ENCODE assay signal across 26 cellular contexts in the genomic region with DNA sequence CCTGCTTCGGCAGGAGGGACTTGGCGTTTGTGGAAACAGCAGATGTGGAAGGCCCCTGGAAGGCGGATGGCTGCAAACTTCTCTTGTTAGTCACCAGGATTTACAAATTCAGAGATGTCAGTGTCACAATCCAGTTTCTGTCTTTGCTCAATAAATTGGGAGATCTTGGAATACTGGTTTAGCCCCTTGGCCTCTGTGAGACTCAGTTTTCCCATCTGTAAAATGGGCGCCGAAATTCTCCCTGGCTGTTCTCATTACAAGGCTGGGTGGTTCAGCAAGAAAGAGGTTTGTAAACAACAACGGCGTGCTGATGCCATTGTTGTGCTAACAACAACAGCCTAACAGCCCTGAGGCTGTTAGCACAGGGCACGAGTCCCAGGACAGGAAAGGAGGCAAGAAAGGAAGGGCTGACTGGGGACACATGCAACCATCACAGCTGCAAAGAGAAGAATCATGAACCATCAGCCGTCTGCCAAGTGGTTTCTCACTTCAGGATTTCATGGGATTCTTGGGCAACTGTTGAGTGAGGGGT. TPM values are rescaled to one million over a fixed set of nuclear protein-coding genes. Genes with fewer than 3 reads are reported as not detected.
DNase-seq lines count a peak whose midpoint lies in the region; ATAC-seq, FAIRE-seq and TF ChIP-seq lines count a peak whose summit lies in the region.
"Had no signal": no experiment of that assay in that cellular context is flagged by ENCODE, and none has a peak within 500 bp of the region (broad histone marks: within the 10 kb centered on the region; RNA-seq: fewer than 3 reads in every experiment).

No MANE protein-coding gene starts in this region.

- H2BK12ac ChIP-seq in H9 (ENCODE audit: insufficient read length, low read depth, low read length), result no peak overlapping the region

- no peak overlapping the region for H2BK120ac ChIP-seq in H9 (ENCODE audit: low read depth, low read length, poor library complexity, severe bottlenecking)

- no peak overlapping the region for H3K27ac ChIP-seq in H9 (ENCODE audit: insufficient read length, low read depth, low read length)
- H3K27ac ChIP-seq in K562 (ENCODE audit: extremely low read depth, low read depth, low read length), result no peak overlapping the region
- H3K27ac ChIP-seq: A549; BLaER1 treated with 17β-estradiol and CSF1 and Interleukin-3, amounts not matched to agents 10 nM and 100 nM; GM23248 had no signal

- in situ Hi-C loops in K562 (cut with MboI), result no loop called here

- no peak overlapping the region for H2AK5ac ChIP-seq in H9 (ENCODE audit: insufficient read length, low read length)

- H3K27me3 ChIP-seq in H9 (ENCODE audit: insufficient read depth, low read length), result no peaks in the 10 kb centered on the region
- peaks cover 13 to 38% of the 10 kb centered on the region in 2 experiments; a peak in 4 of 5 replicates for H3K27me3 ChIP-seq in K562 (ENCODE audit: control insufficient read depth in 2 of 2, insufficient read depth in 2 of 2, low read length in 2 of 2)
- H3K27me3 ChIP-seq in iPS-15b (ENCODE audit: control insufficient read depth, insufficient read depth, low read length), result peaks cover 26% of the 10 kb centered on the region

- WGBS in H9 (ENCODE audit: extremely low coverage, insufficient read length, low lambda C conversion rate), result no CpG with 5 or more reads among the region's 9 CpGs
- 4% methylated on average over 9 of the region's 9 CpGs for WGBS in K562 (ENCODE audit: insufficient coverage, low coverage, missing lambda C conversion rate)

- H2BK20ac ChIP-seq in H9 (ENCODE audit: low read depth, low read length, poor library complexity, severe bottlenecking), result no peak overlapping the region

- no peak for FAIRE-seq in K562 (lab: Jason Lieb, UNC)
- FAIRE-seq: A549, D721Med, GM12891, GM18507, H54 had no signal

- H3T11ph ChIP-seq in H9 (ENCODE audit: low read length), result no peak overlapping the region

- intact Hi-C loops in K562 (cut with micrococcal nuclease), result no loop called here

- H3K36me3 ChIP-seq in K562 (ENCODE audit: control insufficient read depth, insufficient read depth, low read length) (no peaks in the 10 kb centered on the region), iPS-15b (ENCODE audit: control insufficient read depth, insufficient read depth, low read length) (no peaks in the 10 kb centered on the region)
- H3K36me3 ChIP-seq: BE2C; BLaER1 treated with 17β-estradiol and CSF1 and Interleukin-3, amounts not matched to agents 10 nM and 100 nM had no signal

- peaks cover 16% of the 10 kb centered on the region for H3K4me1 ChIP-seq in H9 (ENCODE audit: insufficient read depth, low read length)
- H3K4me1 ChIP-seq in K562 (replicated peaks in 1 of 2; ENCODE audit: control insufficient read depth in 2 of 2, insufficient read depth in 2 of 2, low read length in 2 of 2), result no peaks in the 10 kb centered on the region; a peak in 1 of 5 replicates
- H3K4me1 ChIP-seq in iPS-15b (ENCODE audit: control insufficient read depth, insufficient read depth, low read length), result peaks cover 30% of the 10 kb centered on the region

- H3K36me3 Mint-ChIP-seq in H9 (ENCODE audit: insufficient read depth in 1 of 3, low read depth in 3 of 3), result peaks cover 0 to 9% (median 4%) of the 10 kb centered on the region in 3 experiments; a peak in 4 of 7 replicates
- H3K36me3 Mint-ChIP-seq: CD14-positive monocyte had no signal

- TF ChIP-seq POLR2A in K562 (conservative IDR thresholded peaks at IDR 0.05), result no peak

- TF ChIP-seq CTCF in H9 (conservative IDR thresholded peaks at IDR 0.05), result no peak
- no peak for TF ChIP-seq CTCF in K562 (IDR thresholded peaks at IDR 0.05 in 2 of 3, conservative IDR thresholded peaks at IDR 0.05 in 1 of 3; ENCODE audit: insufficient read depth in 2 of 3, low read depth in 1 of 3, low read length in 3 of 3)

- peaks cover 92% of the 10 kb centered on the region for H3K27me3 Mint-ChIP-seq in H9 (ENCODE audit: low read depth)

- no peaks in the 10 kb centered on the region for H3K9me1 ChIP-seq in K562 (ENCODE audit: control insufficient read depth, insufficient read depth, low read length)

- no peak overlapping the region for H4K5ac ChIP-seq in H9 (ENCODE audit: insufficient read length, low read depth, low read length)

- H4K8ac ChIP-seq in H9 (replicated peaks; ENCODE audit: insufficient read length, low read depth, low read length), result no peak overlapping the region

- peaks cover 9% of the 10 kb centered on the region for H3K23me2 ChIP-seq in H9 (ENCODE audit: insufficient read length, low read depth, low read length, poor library complexity, severe bottlenecking)

- H3K4me2 ChIP-seq in H9 (ENCODE audit: insufficient read depth, insufficient read length, low read length), result no peak overlapping the region
- H3K4me2 ChIP-seq in K562 (ENCODE audit: insufficient read depth, low read length), result no peak overlapping the region
- H3K4me2 ChIP-seq: A549; BLaER1 treated with 17β-estradiol and CSF1 and Interleukin-3, amounts not matched to agents 10 nM and 100 nM had no signal

- no peak overlapping the region for H2BK15ac ChIP-seq in H9 (ENCODE audit: low read depth, low read length)

- peaks cover 11% of the 10 kb centered on the region for H3K79me1 ChIP-seq in H9 (ENCODE audit: insufficient read depth, low read depth, low read length, poor library complexity, severe bottlenecking)

- no peak overlapping the region for H3K4ac ChIP-seq in H9 (ENCODE audit: low read depth, low read length)

- no peak overlapping the region for H3K4me3 ChIP-seq in K562
- peak overlapping the region; percentile 22 for H3K4me3 ChIP-seq in iPS-15b (ENCODE audit: low read depth, low read length)
- H3K4me3 ChIP-seq: A549; BLaER1 treated with 17β-estradiol and CSF1 and Interleukin-3, amounts not matched to agents 10 nM and 100 nM; GM23248 had no signal

- H3K4me1 Mint-ChIP-seq in H9, result peaks cover 58 to 64% of the 10 kb centered on the region in 2 experiments
- H3K4me1 Mint-ChIP-seq: CD14-positive monocyte had no signal

- H2BK5ac ChIP-seq in H9 (ENCODE audit: insufficient read length, low read length), result no peak overlapping the region

- no peak overlapping the region for H2AFZ ChIP-seq in H9 (ENCODE audit: low read length)
- H2AFZ ChIP-seq in K562 (ENCODE audit: low read depth, low read length), result no peak overlapping the region
- H2AFZ ChIP-seq: GM23248 had no signal

- H3K23ac ChIP-seq in H9 (ENCODE audit: insufficient read length, low read depth, low read length), result no peak overlapping the region

- POLR2A ChIA-PET in K562 (lab: Yijun Ruan, JAX), result interaction anchor here (0.5 to 0.6 kb wide), 2 partner anchors 215 to 1595 kb away, joined by 4 to 5 read pairs; no protein-coding TSS in a partner anchor

- TF ChIP-seq EP300 in K562 (IDR thresholded peaks at IDR 0.05; ENCODE audit: low read length), result no peak

- no peak overlapping the region for H3K9ac ChIP-seq in H9 (ENCODE audit: extremely low read depth, insufficient read length, low read length)
- H3K9ac ChIP-seq in K562 (ENCODE audit: insufficient read depth in 1 of 2, low read depth in 2 of 2, low read length in 2 of 2), result no peak overlapping the region
- no peak overlapping the region for H3K9ac ChIP-seq in iPS-15b (ENCODE audit: low read depth, low read length)
- H3K9ac ChIP-seq: BLaER1 treated with 17β-estradiol and CSF1 and Interleukin-3, amounts not matched to agents 10 nM and 100 nM; GM23248 had no signal

- DNase-seq in ELF-1 (ENCODE audit: low read depth, low spot score), result peak; percentile 85
- DNase-seq in H9, result peak; percentile 82
- no peak for DNase-seq in K562 (ENCODE audit: extremely low read depth in 1 of 4, low spot score in 3 of 4)
- DNase-seq in cortex of kidney (lab: John Stamatoyannopoulos, UW), result no peak
- no peak for DNase-seq in NCI-H2081 treated with DMSO at 0.1 percent for 48 hours (lab: John Stamatoyannopoulos, UW)
- DNase-seq: 8988T; ACHN; AML-193; BE2C; CD4-positive, alpha-beta T cell; CD8-positive, alpha-beta memory T cell; DMS 273 treated with DMSO at 0.1 percent for 48 hours; DMS79; EL; GF-D8; GM23248; HCEC 1CT had no signal

- H3K9me3 Mint-ChIP-seq in H9, result no peaks in the 10 kb centered on the region; a peak in 1 of 5 replicates
- H3K9me3 Mint-ChIP-seq: CD4-positive, alpha-beta T cell; CD8-positive, alpha-beta memory T cell had no signal

- CTCF ChIA-PET in K562 (lab: Yijun Ruan, JAX; ENCODE audit: low intra/inter-chr PET ratio), result no interaction called here

- H3K9me3 ChIP-seq in H9 (ENCODE audit: control insufficient read depth, low read depth, low read length) (no peaks in the 10 kb centered on the region), K562 (replicated peaks; ENCODE audit: control insufficient read depth, insufficient read depth, low read depth, low read length) (no peaks in the 10 kb centered on the region), iPS-15b (ENCODE audit: control insufficient read depth, insufficient read depth, low read length) (no peaks in the 10 kb centered on the region)
- H3K9me3 ChIP-seq: A549; BE2C; BLaER1 treated with 17β-estradiol and CSF1 and Interleukin-3, amounts not matched to agents 10 nM and 100 nM had no signal

- no peak for TF ChIP-seq RAD21 in K562 (CRISPR knock-in tag; conservative IDR thresholded peaks at IDR 0.05 in 1 of 2, IDR thresholded peaks at IDR 0.05 in 1 of 2)

- H4K20me1 ChIP-seq in H9 (ENCODE audit: control insufficient read depth, insufficient read depth, insufficient read length) (no peaks in the 10 kb centered on the region), K562 (replicated peaks; ENCODE audit: control insufficient read depth, insufficient read depth, low read length) (peaks cover 4% of the 10 kb centered on the region; the same call in 1 of the 2 replicates)

- H3K14ac ChIP-seq in H9 (ENCODE audit: insufficient read depth, low read length), result no peak overlapping the region

- H3K18ac ChIP-seq in H9 (ENCODE audit: insufficient read length, low read depth, low read length), result no peak overlapping the region

- ATAC-seq in K562 (no peak), GM21717 (IDR thresholded peaks at IDR 0.05; ENCODE audit: unreplicated experiment) (no peak)

- no TSS peak for BruUV-seq in K562 (replicated peaks; lab: Mats Ljungman, UMichigan)

- H3K79me2 ChIP-seq in H9 (ENCODE audit: insufficient read depth, low read length) (peaks cover 22% of the 10 kb centered on the region), K562 (ENCODE audit: control insufficient read depth, insufficient read depth, low read length) (no peaks in the 10 kb centered on the region)

- H3K56ac ChIP-seq in H9 (ENCODE audit: insufficient read length, low read depth, low read length), result no peak overlapping the region

- peak overlapping the region in 1 of 2 experiments; percentile 38; a peak in 2 of 5 replicates for H3K4me3 Mint-ChIP-seq in H9
- H3K4me3 Mint-ChIP-seq: CD14-positive monocyte; CD4-positive, alpha-beta T cell; CD8-positive, alpha-beta memory T cell had no signal

- H4K91ac ChIP-seq in H9 (ENCODE audit: insufficient read length, low read depth, low read length), result no peak overlapping the region

- no peak overlapping the region; a peak in 1 of 7 replicates for H3K27ac Mint-ChIP-seq in H9
- H3K27ac Mint-ChIP-seq: CD14-positive monocyte; CD4-positive, alpha-beta T cell had no signal

RNA-seq across cellular contexts. Expression of gene TMEM132B, which starts 6.6 kb away (rescaled TPM):
- total RNA-seq in H9 (2021) (4.7 and 5.5 TPM in 2 replicates), K562 (2014; rRNA removed) (not detected in 2 replicates), K562 (2014; rRNA removed; fragmentation: Illumina TruSeq; extraction: Trizol) (0.04 TPM in 1 of 2 replicates, not detected in the other), K562 (2015; rRNA removed; fragmentation: Illumina TruSeq; extraction: Trizol) (0.07 TPM in 1 of 2 replicates, not detected in the other), K562 (2021) (0.18 TPM in 1 of 2 replicates, not detected in the other)
- not detected in 2 replicates for total RNA-seq in K562 (2011; cell fraction: chromatin; rRNA removed; ENCODE audit: low replicate concordance)
- not detected in 2 replicates for total RNA-seq in K562 (2011; cell fraction: nucleolus; rRNA removed)
- total RNA-seq in K562 (2011; cell fraction: nucleoplasm; rRNA removed), result not detected in 2 replicates
- polyA plus RNA-seq in K562 (2011; rRNA removed) (0.01 TPM in 1 of 2 replicates, not detected in the other), K562 (2014; fragmentation: Illumina TruSeq; extraction: Trizol) (0.13 TPM in 1 of 2 replicates, not detected in the other), K562 (2014; fragmentation: Nextera tagmentation; extraction: Ambion mirVana) (not detected), K562 (2014; rRNA removed) (not detected in 2 replicates)
- polyA plus RNA-seq in K562 (2011; cell fraction: cytosol; rRNA removed), result not detected in 2 replicates
- 0.04 and 0.11 TPM in 2 replicates for polyA plus RNA-seq in K562 (2011; cell fraction: nucleus; rRNA removed)
- 0.01 and 0.14 TPM in 2 replicates for polyA plus RNA-seq in K562 (2012)
- not detected in 2 replicates for polyA minus RNA-seq in K562 (2011; rRNA and poly(A)+ RNA removed)
- not detected in 2 replicates for polyA minus RNA-seq in K562 (2011; cell fraction: cytosol; rRNA and poly(A)+ RNA removed)
- polyA minus RNA-seq in K562 (2011; cell fraction: nucleus; rRNA and poly(A)+ RNA removed), result not detected in 2 replicates
- total RNA-seq: CD4-positive, alpha-beta T cell; CD8-positive, alpha-beta memory T cell had no signal
- polyA plus RNA-seq: CD14-positive monocyte; CD8-positive, alpha-beta memory T cell had no signal

Comparison
In these comparisons a context has a peak if more than half of its experiments do, and no peak if none do; other contexts are left out.
1. DNase-seq: peak in ELF-1 (single experiment) and H9 (single experiment); none in K562 (0 of 4), cortex of kidney (single experiment) and NCI-H2081 treated with DMSO at 0.1 percent for 48 hours (single experiment).